Comparison of ENCODE assay signal across 1 cellular context in the genomic region with DNA sequence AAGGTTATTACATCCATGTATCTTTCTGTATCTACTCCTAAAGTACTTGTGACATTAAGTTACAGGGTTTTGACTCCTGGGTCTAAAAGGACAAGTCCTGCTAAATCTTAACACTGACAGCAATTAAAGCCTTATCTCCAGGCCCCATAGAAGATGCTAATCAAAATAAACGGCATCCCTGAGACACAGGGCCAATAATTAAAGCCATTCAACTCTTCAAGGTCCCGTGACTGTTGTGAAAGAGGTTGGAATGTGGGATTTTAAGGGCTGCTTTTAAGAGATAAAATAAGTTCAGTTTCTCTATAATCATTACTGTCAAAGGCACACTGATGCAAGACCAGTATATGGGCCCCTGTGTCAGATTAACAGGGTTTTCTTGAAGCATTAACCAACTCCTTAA.
TF ChIP-seq lines count a peak whose summit lies in the region.

No MANE protein-coding gene starts in this region.

TF ChIP-seq in K562, 482 proteins besides CTCF, POLR2A, EP300 and RAD21 (continued from another document and continues in another):
- peak; percentile 60; the same call in 1 of the 2 replicates for TF ChIP-seq RAD51 (IDR thresholded peaks at IDR 0.05; ENCODE audit: borderline replicate concordance, low read depth)
- TF ChIP-seq TEAD4 (IDR thresholded peaks at IDR 0.05; ENCODE audit: low read length): peak; percentile 99
- TF ChIP-seq TEAD4 (CRISPR knock-in tag; IDR thresholded peaks at IDR 0.05; ENCODE audit: borderline replicate concordance): no peak
- peak; percentile 90 for TF ChIP-seq KLF16 (IDR thresholded peaks at IDR 0.05)
- TF ChIP-seq ZNF3 (CRISPR knock-in tag; IDR thresholded peaks at IDR 0.05): no peak
- no peak for TF ChIP-seq FOS (IDR thresholded peaks at IDR 0.05; ENCODE audit: extremely low read depth, insufficient read length)
- TF ChIP-seq, protein P1, sequence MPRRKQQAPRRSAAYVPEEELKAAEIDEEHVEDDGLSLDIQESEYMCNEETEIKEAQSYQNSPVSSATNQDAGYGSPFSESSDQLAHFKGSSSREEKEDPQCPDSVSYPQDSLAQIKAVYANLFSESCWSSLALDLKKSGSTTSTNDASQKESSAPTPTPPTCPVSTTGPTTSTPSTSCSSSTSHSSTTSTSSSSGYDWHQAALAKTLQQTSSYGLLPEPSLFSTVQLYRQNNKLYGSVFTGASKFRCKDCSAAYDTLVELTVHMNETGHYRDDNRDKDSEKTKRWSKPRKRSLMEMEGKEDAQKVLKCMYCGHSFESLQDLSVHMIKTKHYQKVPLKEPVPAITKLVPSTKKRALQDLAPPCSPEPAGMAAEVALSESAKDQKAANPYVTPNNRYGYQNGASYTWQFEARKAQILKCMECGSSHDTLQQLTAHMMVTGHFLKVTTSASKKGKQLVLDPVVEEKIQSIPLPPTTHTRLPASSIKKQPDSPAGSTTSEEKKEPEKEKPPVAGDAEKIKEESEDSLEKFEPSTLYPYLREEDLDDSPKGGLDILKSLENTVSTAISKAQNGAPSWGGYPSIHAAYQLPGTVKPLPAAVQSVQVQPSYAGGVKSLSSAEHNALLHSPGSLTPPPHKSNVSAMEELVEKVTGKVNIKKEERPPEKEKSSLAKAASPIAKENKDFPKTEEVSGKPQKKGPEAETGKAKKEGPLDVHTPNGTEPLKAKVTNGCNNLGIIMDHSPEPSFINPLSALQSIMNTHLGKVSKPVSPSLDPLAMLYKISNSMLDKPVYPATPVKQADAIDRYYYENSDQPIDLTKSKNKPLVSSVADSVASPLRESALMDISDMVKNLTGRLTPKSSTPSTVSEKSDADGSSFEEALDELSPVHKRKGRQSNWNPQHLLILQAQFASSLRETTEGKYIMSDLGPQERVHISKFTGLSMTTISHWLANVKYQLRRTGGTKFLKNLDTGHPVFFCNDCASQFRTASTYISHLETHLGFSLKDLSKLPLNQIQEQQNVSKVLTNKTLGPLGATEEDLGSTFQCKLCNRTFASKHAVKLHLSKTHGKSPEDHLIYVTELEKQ (CRISPR knock-in tag; IDR thresholded peaks at IDR 0.05): 0 out of 2 replicates have a peak, but pooled peaks have one; percentile 35
- peak; percentile 79 for TF ChIP-seq ZNF175 (CRISPR knock-in tag; IDR thresholded peaks at IDR 0.05; ENCODE audit: low read depth)
- TF ChIP-seq, protein P2, sequence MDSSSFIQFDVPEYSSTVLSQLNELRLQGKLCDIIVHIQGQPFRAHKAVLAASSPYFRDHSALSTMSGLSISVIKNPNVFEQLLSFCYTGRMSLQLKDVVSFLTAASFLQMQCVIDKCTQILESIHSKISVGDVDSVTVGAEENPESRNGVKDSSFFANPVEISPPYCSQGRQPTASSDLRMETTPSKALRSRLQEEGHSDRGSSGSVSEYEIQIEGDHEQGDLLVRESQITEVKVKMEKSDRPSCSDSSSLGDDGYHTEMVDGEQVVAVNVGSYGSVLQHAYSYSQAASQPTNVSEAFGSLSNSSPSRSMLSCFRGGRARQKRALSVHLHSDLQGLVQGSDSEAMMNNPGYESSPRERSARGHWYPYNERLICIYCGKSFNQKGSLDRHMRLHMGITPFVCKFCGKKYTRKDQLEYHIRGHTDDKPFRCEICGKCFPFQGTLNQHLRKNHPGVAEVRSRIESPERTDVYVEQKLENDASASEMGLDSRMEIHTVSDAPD (CRISPR knock-in tag; IDR thresholded peaks at IDR 0.05): no peak
- peak; percentile 67; the same call in 1 of the 2 replicates for TF ChIP-seq LCOR (CRISPR knock-in tag; IDR thresholded peaks at IDR 0.05)
- peak; percentile 94 for TF ChIP-seq PML (IDR thresholded peaks at IDR 0.05; ENCODE audit: low read length)
- peak; percentile 27; the same call in 1 of the 2 replicates for TF ChIP-seq ZNF395 (CRISPR knock-in tag; IDR thresholded peaks at IDR 0.05)
- TF ChIP-seq JUND (IDR thresholded peaks at IDR 0.05; ENCODE audit: borderline replicate concordance, low read depth, low read length): peak; percentile 42; the same call in 1 of the 2 replicates
- no peak for TF ChIP-seq JUND (tag; IDR thresholded peaks at IDR 0.05; ENCODE audit: borderline replicate concordance, low read depth, low read length)
- no peak for TF ChIP-seq RBM17 (IDR thresholded peaks at IDR 0.05; ENCODE audit: borderline replicate concordance, low read depth, low read length)
- no peak for TF ChIP-seq SREBF1 (IDR thresholded peaks at IDR 0.05; ENCODE audit: borderline replicate concordance, low read depth, low read length)
- TF ChIP-seq MEIS2 (IDR thresholded peaks at IDR 0.05; ENCODE audit: partially characterized antibody): peak; percentile 94
- TF ChIP-seq KLF6 (CRISPR knock-in tag; IDR thresholded peaks at IDR 0.05; ENCODE audit: borderline replicate concordance): peak; percentile 65; the same call in 1 of the 2 replicates
- 0 out of 2 replicates have a peak, but pooled peaks have one; percentile 54 for TF ChIP-seq ADNP (tag; IDR thresholded peaks at IDR 0.05)
- TF ChIP-seq, protein P3, sequence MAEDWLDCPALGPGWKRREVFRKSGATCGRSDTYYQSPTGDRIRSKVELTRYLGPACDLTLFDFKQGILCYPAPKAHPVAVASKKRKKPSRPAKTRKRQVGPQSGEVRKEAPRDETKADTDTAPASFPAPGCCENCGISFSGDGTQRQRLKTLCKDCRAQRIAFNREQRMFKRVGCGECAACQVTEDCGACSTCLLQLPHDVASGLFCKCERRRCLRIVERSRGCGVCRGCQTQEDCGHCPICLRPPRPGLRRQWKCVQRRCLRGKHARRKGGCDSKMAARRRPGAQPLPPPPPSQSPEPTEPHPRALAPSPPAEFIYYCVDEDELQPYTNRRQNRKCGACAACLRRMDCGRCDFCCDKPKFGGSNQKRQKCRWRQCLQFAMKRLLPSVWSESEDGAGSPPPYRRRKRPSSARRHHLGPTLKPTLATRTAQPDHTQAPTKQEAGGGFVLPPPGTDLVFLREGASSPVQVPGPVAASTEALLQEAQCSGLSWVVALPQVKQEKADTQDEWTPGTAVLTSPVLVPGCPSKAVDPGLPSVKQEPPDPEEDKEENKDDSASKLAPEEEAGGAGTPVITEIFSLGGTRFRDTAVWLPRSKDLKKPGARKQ (CRISPR knock-in tag; IDR thresholded peaks at IDR 0.05): no peak
- peak; percentile 87 for TF ChIP-seq CBFA2T2 (conservative IDR thresholded peaks at IDR 0.05)
- peak; percentile 28 to 77; a peak in 2 of 4 replicates for TF ChIP-seq ARNT (IDR thresholded peaks at IDR 0.05)
- TF ChIP-seq ETV1 (tag; conservative IDR thresholded peaks at IDR 0.05; ENCODE audit: low read depth): 0 out of 2 replicates have a peak, but pooled peaks have one; percentile 35
- no peak for TF ChIP-seq HNRNPUL1 (IDR thresholded peaks at IDR 0.05; ENCODE audit: low read length)
- TF ChIP-seq, protein P4, sequence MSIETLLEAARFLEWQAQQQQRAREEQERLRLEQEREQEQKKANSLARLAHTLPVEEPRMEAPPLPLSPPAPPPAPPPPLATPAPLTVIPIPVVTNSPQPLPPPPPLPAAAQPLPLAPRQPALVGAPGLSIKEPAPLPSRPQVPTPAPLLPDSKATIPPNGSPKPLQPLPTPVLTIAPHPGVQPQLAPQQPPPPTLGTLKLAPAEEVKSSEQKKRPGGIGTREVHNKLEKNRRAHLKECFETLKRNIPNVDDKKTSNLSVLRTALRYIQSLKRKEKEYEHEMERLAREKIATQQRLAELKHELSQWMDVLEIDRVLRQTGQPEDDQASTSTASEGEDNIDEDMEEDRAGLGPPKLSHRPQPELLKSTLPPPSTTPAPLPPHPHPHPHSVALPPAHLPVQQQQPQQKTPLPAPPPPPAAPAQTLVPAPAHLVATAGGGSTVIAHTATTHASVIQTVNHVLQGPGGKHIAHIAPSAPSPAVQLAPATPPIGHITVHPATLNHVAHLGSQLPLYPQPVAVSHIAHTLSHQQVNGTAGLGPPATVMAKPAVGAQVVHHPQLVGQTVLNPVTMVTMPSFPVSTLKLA (conservative IDR thresholded peaks at IDR 0.05): peak in 1 of 2 experiments; percentile 28; a peak in 1 of 4 replicates
- no peak for TF ChIP-seq NFE2L1 (tag; IDR thresholded peaks at IDR 0.05; ENCODE audit: borderline replicate concordance, low read depth)
- TF ChIP-seq, protein P5, sequence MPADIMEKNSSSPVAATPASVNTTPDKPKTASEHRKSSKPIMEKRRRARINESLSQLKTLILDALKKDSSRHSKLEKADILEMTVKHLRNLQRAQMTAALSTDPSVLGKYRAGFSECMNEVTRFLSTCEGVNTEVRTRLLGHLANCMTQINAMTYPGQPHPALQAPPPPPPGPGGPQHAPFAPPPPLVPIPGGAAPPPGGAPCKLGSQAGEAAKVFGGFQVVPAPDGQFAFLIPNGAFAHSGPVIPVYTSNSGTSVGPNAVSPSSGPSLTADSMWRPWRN (IDR thresholded peaks at IDR 0.05; ENCODE audit: low read depth): peak; percentile 97
- no peak for TF ChIP-seq FOXK2 (conservative IDR thresholded peaks at IDR 0.05 in 1 of 2, IDR thresholded peaks at IDR 0.05 in 1 of 2; ENCODE audit: low read depth in 2 of 2)
- peak; percentile 96 for TF ChIP-seq HDAC2 (IDR thresholded peaks at IDR 0.05)
- peak; percentile 92; the same call in 1 of the 2 replicates for TF ChIP-seq LEF1 (IDR thresholded peaks at IDR 0.05)
- TF ChIP-seq ZNF134 (CRISPR knock-in tag; conservative IDR thresholded peaks at IDR 0.05): no peak
- peak; percentile 95 for TF ChIP-seq ARID1B (IDR thresholded peaks at IDR 0.05)
- TF ChIP-seq, protein P6, sequence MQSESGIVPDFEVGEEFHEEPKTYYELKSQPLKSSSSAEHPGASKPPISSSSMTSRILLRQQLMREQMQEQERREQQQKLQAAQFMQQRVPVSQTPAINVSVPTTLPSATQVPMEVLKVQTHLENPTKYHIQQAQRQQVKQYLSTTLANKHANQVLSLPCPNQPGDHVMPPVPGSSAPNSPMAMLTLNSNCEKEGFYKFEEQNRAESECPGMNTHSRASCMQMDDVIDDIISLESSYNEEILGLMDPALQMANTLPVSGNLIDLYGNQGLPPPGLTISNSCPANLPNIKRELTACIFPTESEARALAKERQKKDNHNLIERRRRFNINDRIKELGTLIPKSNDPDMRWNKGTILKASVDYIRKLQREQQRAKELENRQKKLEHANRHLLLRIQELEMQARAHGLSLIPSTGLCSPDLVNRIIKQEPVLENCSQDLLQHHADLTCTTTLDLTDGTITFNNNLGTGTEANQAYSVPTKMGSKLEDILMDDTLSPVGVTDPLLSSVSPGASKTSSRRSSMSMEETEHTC (IDR thresholded peaks at IDR 0.05): peak; percentile 97
- 0 out of 2 replicates have a peak, but pooled peaks have one; percentile 13 for TF ChIP-seq OTX1 (CRISPR knock-in tag; IDR thresholded peaks at IDR 0.05)
- peak; percentile 97 for TF ChIP-seq CEBPB (tag; IDR thresholded peaks at IDR 0.05)
- TF ChIP-seq DMBX1 (CRISPR knock-in tag; IDR thresholded peaks at IDR 0.05; ENCODE audit: borderline replicate concordance): peak; percentile 54; the same call in 1 of the 2 replicates
- no peak for TF ChIP-seq CHD1 (IDR thresholded peaks at IDR 0.05; ENCODE audit: low read length)
- TF ChIP-seq BCL6 (CRISPR knock-in tag; IDR thresholded peaks at IDR 0.05): peak; percentile 53; the same call in 1 of the 2 replicates
- TF ChIP-seq, protein P7, sequence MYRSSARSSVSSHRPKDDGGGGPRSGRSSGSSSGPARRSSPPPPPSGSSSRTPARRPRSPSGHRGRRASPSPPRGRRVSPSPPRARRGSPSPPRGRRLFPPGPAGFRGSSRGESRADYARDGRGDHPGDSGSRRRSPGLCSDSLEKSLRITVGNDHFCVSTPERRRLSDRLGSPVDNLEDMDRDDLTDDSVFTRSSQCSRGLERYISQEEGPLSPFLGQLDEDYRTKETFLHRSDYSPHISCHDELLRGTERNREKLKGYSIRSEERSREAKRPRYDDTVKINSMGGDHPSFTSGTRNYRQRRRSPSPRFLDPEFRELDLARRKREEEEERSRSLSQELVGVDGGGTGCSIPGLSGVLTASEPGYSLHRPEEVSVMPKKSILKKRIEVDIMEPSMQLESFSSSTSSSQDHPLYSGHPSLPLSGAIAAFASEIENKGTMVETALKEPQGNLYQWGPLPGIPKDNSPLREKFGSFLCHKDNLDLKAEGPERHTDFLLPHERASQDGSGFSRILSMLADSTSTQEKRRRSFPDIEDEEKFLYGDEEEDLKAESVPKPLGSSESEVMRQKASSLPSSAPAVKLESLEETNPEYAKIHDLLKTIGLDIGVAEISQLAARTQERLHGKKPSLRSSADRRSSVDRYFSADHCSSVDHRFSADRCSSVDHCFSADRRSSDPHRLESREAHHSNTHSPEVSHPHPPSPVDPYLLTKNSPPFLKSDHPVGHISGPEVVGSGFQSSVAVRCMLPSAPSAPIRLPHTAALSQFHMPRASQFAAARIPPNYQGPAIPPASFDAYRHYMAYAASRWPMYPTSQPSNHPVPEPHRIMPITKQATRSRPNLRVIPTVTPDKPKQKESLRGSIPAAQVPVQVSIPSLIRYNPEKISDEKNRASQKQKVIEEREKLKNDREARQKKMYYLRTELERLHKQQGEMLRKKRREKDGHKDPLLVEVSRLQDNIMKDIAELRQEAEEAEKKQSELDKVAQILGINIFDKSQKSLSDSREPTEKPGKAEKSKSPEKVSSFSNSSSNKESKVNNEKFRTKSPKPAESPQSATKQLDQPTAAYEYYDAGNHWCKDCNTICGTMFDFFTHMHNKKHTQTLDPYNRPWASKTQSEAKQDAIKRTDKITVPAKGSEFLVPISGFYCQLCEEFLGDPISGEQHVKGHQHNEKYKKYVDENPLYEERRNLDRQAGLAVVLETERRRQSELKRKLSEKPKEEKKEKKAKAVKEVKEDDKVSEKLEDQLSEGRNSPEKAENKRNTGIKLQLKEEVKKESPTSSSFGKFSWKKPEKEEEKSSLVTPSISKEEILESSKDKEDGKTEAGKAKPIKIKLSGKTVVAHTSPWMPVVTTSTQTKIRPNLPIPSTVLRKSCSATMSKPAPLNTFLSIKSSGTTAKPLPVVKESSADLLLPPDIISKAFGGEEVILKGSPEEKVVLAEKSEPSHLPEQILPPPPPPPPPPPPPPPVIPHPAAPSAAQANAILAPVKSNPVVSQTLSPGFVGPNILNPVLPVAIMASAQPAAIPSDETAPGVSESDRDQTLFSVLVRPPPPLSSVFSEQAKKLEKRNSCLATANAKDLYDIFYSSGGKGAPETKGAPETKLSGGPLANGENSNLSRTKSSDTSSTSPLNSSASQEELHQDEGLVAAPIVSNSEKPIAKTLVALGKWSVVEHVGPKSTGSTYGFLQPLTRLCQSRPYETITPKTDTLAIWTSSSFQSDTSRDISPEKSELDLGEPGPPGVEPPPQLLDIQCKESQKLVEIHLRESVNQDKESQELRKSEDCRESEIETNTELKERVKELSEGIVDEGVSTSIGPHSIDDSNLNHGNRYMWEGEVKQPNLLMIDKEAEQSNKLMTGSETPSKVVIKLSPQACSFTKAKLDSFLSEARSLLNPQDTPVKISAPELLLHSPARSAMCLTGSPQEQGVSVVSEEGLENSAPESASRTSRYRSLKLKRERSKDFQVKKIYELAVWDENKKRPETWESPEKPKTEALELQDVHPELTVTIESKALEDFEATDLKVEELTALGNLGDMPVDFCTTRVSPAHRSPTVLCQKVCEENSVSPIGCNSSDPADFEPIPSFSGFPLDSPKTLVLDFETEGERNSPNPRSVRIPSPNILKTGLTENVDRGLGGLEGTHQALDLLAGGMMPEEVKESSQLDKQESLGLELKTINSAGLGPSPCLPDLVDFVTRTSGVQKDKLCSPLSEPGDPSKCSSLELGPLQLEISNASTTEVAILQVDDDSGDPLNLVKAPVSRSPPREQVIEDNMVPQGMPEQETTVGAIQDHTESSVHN (IDR thresholded peaks at IDR 0.05; ENCODE audit: borderline replicate concordance in 1 of 2, low read depth in 1 of 2): peak in 1 of 2 experiments; percentile 89; a peak in 2 of 4 replicates
